19 cellular contexts compared by ENCODE assay signal in genomic region chr1:5829414-5829813, GRCh38.
"Had no signal": no experiment of that assay in that cellular context is flagged by ENCODE, and none has a peak within 500 bp of the region (broad histone marks: within the 10 kb centered on the region; RNA-seq: fewer than 3 reads in every experiment).

No MANE protein-coding gene starts in this region.

- DNase-seq: cerebellar nuclear complex; colonic mucosa; dermis blood vessel endothelial cell; erythroblast; foreskin keratinocyte; hippocampal formation; kidney glomerular epithelial cell; mammary epithelial cell; naive thymus-derived CD4-positive, alpha-beta T cell; nephron progenitor cell; small intestine; stimulated activated CD4-positive, alpha-beta T cell treated with anti-CD3 and anti-CD28 coated beads, Interleukin-2, amount 100 ng/mL, for 48 hours; stimulated activated naive CD4-positive, alpha-beta T cell treated with Interleukin-2 at 50 U/mL for 16 hours; testis had no signal

- H3K36me3 ChIP-seq: colonic mucosa, heart left ventricle, neutrophil, tibial nerve had no signal

- H3K4me1 Mint-ChIP-seq: naive thymus-derived CD4-positive, alpha-beta T cell had no signal

- FAIRE-seq: endothelial cell of umbilical vein, islet of Langerhans, small intestine had no signal

- H3K27ac ChIP-seq: colonic mucosa, foreskin keratinocyte, heart left ventricle, neutrophil, testis, tibial nerve had no signal

- H3K4me1 ChIP-seq: colonic mucosa, foreskin keratinocyte, heart left ventricle, testis, tibial nerve had no signal

- H3K4me3 ChIP-seq: colonic mucosa, heart left ventricle, testis, tibial nerve had no signal

- H3K36me3 Mint-ChIP-seq: naive thymus-derived CD4-positive, alpha-beta T cell had no signal

- ATAC-seq: foreskin keratinocyte; heart left ventricle; naive thymus-derived CD4-positive, alpha-beta T cell had no signal

- H3K9me3 ChIP-seq: colonic mucosa, heart left ventricle, neutrophil, testis, tibial nerve had no signal

- H3K4me3 Mint-ChIP-seq: naive thymus-derived CD4-positive, alpha-beta T cell; nephron progenitor cell had no signal

- H3K27ac Mint-ChIP-seq: naive thymus-derived CD4-positive, alpha-beta T cell; nephron progenitor cell had no signal

- H3K27me3 ChIP-seq: colonic mucosa, foreskin keratinocyte, neutrophil, testis had no signal
